1 cellular context compared by ENCODE assay signal in genomic region chr10:32332299-32332750, GRCh38.
A peak's percentile ranks its signal among the peaks of the same experiment; 100 is the strongest.
TF ChIP-seq lines count a peak whose summit lies in the region.

No MANE protein-coding gene starts in this region.

TF ChIP-seq in GM12878, 131 proteins besides CTCF, POLR2A, EP300 and RAD21 (continued from another document and continues in another):
- TF ChIP-seq, protein P1, sequence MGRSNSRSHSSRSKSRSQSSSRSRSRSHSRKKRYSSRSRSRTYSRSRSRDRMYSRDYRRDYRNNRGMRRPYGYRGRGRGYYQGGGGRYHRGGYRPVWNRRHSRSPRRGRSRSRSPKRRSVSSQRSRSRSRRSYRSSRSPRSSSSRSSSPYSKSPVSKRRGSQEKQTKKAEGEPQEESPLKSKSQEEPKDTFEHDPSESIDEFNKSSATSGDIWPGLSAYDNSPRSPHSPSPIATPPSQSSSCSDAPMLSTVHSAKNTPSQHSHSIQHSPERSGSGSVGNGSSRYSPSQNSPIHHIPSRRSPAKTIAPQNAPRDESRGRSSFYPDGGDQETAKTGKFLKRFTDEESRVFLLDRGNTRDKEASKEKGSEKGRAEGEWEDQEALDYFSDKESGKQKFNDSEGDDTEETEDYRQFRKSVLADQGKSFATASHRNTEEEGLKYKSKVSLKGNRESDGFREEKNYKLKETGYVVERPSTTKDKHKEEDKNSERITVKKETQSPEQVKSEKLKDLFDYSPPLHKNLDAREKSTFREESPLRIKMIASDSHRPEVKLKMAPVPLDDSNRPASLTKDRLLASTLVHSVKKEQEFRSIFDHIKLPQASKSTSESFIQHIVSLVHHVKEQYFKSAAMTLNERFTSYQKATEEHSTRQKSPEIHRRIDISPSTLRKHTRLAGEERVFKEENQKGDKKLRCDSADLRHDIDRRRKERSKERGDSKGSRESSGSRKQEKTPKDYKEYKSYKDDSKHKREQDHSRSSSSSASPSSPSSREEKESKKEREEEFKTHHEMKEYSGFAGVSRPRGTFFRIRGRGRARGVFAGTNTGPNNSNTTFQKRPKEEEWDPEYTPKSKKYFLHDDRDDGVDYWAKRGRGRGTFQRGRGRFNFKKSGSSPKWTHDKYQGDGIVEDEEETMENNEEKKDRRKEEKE (IDR thresholded peaks at IDR 0.05) = no peak
- TF ChIP-seq JUNB (IDR thresholded peaks at IDR 0.05) (no peak; the same call in 1 of the 2 replicates), MTA2 (IDR thresholded peaks at IDR 0.05; ENCODE audit: low read depth) (peak; percentile 88), BCL11A (IDR thresholded peaks at IDR 0.05; ENCODE audit: low read depth, low read length) (peak; percentile 82), BCL3 (IDR thresholded peaks at IDR 0.05; ENCODE audit: borderline replicate concordance, insufficient read depth, low read depth, low read length, poor library complexity, severe bottlenecking) (no peak), SMAD5 (IDR thresholded peaks at IDR 0.05; ENCODE audit: low read depth) (peak; percentile 34; the same call in 1 of the 2 replicates), CHD1 (IDR thresholded peaks at IDR 0.05; ENCODE audit: low read depth, low read length) (no peak), ELK1 (IDR thresholded peaks at IDR 0.05; ENCODE audit: low read depth, low read length) (no peak), USF1 (IDR thresholded peaks at IDR 0.05; ENCODE audit: borderline replicate concordance, extremely low read length, insufficient read depth, low read depth, low read length) (no peak), SREBF2 (IDR thresholded peaks at IDR 0.05; ENCODE audit: low read length) (no peak), ZSCAN29 (IDR thresholded peaks at IDR 0.05) (no peak), NBN (IDR thresholded peaks at IDR 0.05) (peak; percentile 89), IKZF1 (conservative IDR thresholded peaks at IDR 0.05) (peak; percentile 62), CREM (IDR thresholded peaks at IDR 0.05; ENCODE audit: low read depth) (peak; percentile 92), MTA3 (IDR thresholded peaks at IDR 0.05; ENCODE audit: borderline replicate concordance, low read length) (no peak), FOXM1 (IDR thresholded peaks at IDR 0.05; ENCODE audit: low read depth, low read length) (peak; percentile 66; the same call in 1 of the 2 replicates), GATAD2B (conservative IDR thresholded peaks at IDR 0.05; ENCODE audit: low read depth) (peak; percentile 53; the same call in 1 of the 2 replicates), RB1 (IDR thresholded peaks at IDR 0.05; ENCODE audit: borderline replicate concordance) (no peak), PML (IDR thresholded peaks at IDR 0.05; ENCODE audit: low read length) (no peak), ZNF622 (IDR thresholded peaks at IDR 0.05) (no peak), SPI1 (IDR thresholded peaks at IDR 0.05; ENCODE audit: borderline replicate concordance, insufficient read depth, low read depth, low read length) (peak; percentile 52; the same call in 1 of the 2 replicates), CEBPB (IDR thresholded peaks at IDR 0.05; ENCODE audit: borderline replicate concordance in 1 of 2, low read depth in 2 of 2, low read length in 2 of 2) (no peak), ZNF207 (IDR thresholded peaks at IDR 0.05; ENCODE audit: borderline replicate concordance) (no peak; the same call in 1 of the 2 replicates), BHLHE40 (IDR thresholded peaks at IDR 0.05; ENCODE audit: borderline replicate concordance in 1 of 2, low read depth in 2 of 2, low read length in 1 of 2) (peak; percentile 74 to 85), RBBP5 (conservative IDR thresholded peaks at IDR 0.05) (no peak), STAT3 (IDR thresholded peaks at IDR 0.05; ENCODE audit: low read depth, low read length) (peak; percentile 52; the same call in 1 of the 2 replicates), GABPA (IDR thresholded peaks at IDR 0.05; ENCODE audit: low read depth) (no peak), SP1 (IDR thresholded peaks at IDR 0.05; ENCODE audit: low read depth, low read length) (peak; percentile 57), ASH2L (IDR thresholded peaks at IDR 0.05; ENCODE audit: borderline replicate concordance, low read depth) (no peak), NFYA (IDR thresholded peaks at IDR 0.05; ENCODE audit: borderline replicate concordance, low read depth, low read length) (no peak), HCFC1 (IDR thresholded peaks at IDR 0.05; ENCODE audit: low read length) (no peak), YBX1 (IDR thresholded peaks at IDR 0.05) (no peak), ZNF24 (IDR thresholded peaks at IDR 0.05) (peak; percentile 94), RFX5 (IDR thresholded peaks at IDR 0.05; ENCODE audit: low read depth, low read length) (no peak), MXI1 (IDR thresholded peaks at IDR 0.05; ENCODE audit: low read depth, low read length) (peak; percentile 86), SMC3 (IDR thresholded peaks at IDR 0.05; ENCODE audit: borderline replicate concordance, low read length) (no peak), SUZ12 (IDR thresholded peaks at IDR 0.05; ENCODE audit: unreplicated experiment) (no peak), LARP7 (IDR thresholded peaks at IDR 0.05) (no peak), CREB1 (IDR thresholded peaks at IDR 0.05; ENCODE audit: low read depth) (peak; percentile 91), MAX (IDR thresholded peaks at IDR 0.05; ENCODE audit: low read depth, low read length) (no peak; the same call in 1 of the 2 replicates), DPF2 (IDR thresholded peaks at IDR 0.05) (peak; percentile 81), FOS (IDR thresholded peaks at IDR 0.05; ENCODE audit: borderline replicate concordance, extremely low read depth, insufficient read length) (no peak), POU2F2 (IDR thresholded peaks at IDR 0.05; ENCODE audit: borderline replicate concordance, low read depth, low read length) (peak; percentile 89; the same call in 2 of the 3 replicates), HDGF (IDR thresholded peaks at IDR 0.05) (peak; percentile 94)
- TF ChIP-seq, protein P2, sequence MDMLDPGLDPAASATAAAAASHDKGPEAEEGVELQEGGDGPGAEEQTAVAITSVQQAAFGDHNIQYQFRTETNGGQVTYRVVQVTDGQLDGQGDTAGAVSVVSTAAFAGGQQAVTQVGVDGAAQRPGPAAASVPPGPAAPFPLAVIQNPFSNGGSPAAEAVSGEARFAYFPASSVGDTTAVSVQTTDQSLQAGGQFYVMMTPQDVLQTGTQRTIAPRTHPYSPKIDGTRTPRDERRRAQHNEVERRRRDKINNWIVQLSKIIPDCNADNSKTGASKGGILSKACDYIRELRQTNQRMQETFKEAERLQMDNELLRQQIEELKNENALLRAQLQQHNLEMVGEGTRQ (IDR thresholded peaks at IDR 0.05; ENCODE audit: borderline replicate concordance, low read depth, low read length) = no peak; the same call in 1 of the 2 replicates
- TF ChIP-seq, protein P3, sequence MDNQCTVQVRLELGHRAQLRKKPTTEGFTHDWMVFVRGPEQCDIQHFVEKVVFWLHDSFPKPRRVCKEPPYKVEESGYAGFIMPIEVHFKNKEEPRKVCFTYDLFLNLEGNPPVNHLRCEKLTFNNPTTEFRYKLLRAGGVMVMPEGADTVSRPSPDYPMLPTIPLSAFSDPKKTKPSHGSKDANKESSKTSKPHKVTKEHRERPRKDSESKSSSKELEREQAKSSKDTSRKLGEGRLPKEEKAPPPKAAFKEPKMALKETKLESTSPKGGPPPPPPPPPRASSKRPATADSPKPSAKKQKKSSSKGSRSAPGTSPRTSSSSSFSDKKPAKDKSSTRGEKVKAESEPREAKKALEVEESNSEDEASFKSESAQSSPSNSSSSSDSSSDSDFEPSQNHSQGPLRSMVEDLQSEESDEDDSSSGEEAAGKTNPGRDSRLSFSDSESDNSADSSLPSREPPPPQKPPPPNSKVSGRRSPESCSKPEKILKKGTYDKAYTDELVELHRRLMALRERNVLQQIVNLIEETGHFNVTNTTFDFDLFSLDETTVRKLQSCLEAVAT (IDR thresholded peaks at IDR 0.05) = peak; percentile 58; the same call in 1 of the 2 replicates
- TF ChIP-seq, protein P4, sequence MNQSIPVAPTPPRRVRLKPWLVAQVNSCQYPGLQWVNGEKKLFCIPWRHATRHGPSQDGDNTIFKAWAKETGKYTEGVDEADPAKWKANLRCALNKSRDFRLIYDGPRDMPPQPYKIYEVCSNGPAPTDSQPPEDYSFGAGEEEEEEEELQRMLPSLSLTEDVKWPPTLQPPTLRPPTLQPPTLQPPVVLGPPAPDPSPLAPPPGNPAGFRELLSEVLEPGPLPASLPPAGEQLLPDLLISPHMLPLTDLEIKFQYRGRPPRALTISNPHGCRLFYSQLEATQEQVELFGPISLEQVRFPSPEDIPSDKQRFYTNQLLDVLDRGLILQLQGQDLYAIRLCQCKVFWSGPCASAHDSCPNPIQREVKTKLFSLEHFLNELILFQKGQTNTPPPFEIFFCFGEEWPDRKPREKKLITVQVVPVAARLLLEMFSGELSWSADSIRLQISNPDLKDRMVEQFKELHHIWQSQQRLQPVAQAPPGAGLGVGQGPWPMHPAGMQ (IDR thresholded peaks at IDR 0.05; ENCODE audit: borderline replicate concordance) = no peak
- TF ChIP-seq, protein P5, sequence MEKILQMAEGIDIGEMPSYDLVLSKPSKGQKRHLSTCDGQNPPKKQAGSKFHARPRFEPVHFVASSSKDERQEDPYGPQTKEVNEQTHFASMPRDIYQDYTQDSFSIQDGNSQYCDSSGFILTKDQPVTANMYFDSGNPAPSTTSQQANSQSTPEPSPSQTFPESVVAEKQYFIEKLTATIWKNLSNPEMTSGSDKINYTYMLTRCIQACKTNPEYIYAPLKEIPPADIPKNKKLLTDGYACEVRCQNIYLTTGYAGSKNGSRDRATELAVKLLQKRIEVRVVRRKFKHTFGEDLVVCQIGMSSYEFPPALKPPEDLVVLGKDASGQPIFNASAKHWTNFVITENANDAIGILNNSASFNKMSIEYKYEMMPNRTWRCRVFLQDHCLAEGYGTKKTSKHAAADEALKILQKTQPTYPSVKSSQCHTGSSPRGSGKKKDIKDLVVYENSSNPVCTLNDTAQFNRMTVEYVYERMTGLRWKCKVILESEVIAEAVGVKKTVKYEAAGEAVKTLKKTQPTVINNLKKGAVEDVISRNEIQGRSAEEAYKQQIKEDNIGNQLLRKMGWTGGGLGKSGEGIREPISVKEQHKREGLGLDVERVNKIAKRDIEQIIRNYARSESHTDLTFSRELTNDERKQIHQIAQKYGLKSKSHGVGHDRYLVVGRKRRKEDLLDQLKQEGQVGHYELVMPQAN (conservative IDR thresholded peaks at IDR 0.05) = peak; percentile 54; the same call in 1 of the 2 replicates
- TF ChIP-seq, protein P6, sequence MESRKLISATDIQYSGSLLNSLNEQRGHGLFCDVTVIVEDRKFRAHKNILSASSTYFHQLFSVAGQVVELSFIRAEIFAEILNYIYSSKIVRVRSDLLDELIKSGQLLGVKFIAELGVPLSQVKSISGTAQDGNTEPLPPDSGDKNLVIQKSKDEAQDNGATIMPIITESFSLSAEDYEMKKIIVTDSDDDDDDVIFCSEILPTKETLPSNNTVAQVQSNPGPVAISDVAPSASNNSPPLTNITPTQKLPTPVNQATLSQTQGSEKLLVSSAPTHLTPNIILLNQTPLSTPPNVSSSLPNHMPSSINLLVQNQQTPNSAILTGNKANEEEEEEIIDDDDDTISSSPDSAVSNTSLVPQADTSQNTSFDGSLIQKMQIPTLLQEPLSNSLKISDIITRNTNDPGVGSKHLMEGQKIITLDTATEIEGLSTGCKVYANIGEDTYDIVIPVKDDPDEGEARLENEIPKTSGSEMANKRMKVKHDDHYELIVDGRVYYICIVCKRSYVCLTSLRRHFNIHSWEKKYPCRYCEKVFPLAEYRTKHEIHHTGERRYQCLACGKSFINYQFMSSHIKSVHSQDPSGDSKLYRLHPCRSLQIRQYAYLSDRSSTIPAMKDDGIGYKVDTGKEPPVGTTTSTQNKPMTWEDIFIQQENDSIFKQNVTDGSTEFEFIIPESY (IDR thresholded peaks at IDR 0.05) = no peak
- TF ChIP-seq, protein P7, sequence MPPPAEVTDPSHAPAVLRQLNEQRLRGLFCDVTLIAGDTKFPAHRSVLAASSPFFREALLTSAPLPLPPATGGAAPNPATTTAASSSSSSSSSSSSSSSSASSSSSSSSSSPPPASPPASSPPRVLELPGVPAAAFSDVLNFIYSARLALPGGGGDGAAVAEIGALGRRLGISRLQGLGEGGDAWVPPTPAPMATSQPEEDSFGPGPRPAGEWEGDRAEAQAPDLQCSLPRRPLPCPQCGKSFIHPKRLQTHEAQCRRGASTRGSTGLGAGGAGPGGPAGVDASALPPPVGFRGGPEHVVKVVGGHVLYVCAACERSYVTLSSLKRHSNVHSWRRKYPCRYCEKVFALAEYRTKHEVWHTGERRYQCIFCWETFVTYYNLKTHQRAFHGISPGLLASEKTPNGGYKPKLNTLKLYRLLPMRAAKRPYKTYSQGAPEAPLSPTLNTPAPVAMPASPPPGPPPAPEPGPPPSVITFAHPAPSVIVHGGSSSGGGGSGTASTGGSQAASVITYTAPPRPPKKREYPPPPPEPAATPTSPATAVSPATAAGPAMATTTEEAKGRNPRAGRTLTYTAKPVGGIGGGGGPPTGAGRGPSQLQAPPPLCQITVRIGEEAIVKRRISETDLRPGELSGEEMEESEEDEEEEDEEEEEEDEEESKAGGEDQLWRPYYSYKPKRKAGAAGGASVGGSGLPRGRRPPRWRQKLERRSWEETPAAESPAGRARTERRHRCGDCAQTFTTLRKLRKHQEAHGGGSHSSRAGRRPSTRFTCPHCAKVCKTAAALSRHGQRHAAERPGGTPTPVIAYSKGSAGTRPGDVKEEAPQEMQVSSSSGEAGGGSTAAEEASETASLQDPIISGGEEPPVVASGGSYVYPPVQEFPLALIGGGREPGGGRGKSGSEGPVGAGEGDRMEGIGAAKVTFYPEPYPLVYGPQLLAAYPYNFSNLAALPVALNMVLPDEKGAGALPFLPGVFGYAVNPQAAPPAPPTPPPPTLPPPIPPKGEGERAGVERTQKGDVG (CRISPR knock-in tag; IDR thresholded peaks at IDR 0.05) = no peak
